Comparison of ENCODE assay signal across 9 cellular contexts in genomic region chr15:38069506-38069905, GRCh38.
DNase-seq lines count a peak whose midpoint lies in the region; ATAC-seq and TF ChIP-seq lines count a peak whose summit lies in the region.
"Had no signal": no experiment of that assay in that cellular context is flagged by ENCODE, and none has a peak within 500 bp of the region (broad histone marks: within the 10 kb centered on the region; RNA-seq: fewer than 3 reads in every experiment).

No MANE protein-coding gene starts in this region.

- POLR2A ChIA-PET in CD8-positive, alpha-beta memory T cell (lab: Charles Lee): no interaction called here

- peak overlapping the region in 4 of 8 donors; percentile 18 to 73 (median 46) for H3K27ac Mint-ChIP-seq in CD8-positive, alpha-beta memory T cell

- no peak for DNase-seq in CD8-positive, alpha-beta memory T cell
- DNase-seq in LHCN-M2 (ENCODE audit: low read depth) (peak; percentile 88), cardiac fibroblast (ENCODE audit: low read depth in 2 of 2) (peak; percentile 86 to 95), mesendoderm (no peak), vagina (ENCODE audit: extremely low spot score in 2 of 2) (no peak), WERI-Rb-1 (no peak)
- DNase-seq in activated CD4-positive, alpha-beta T cell treated with anti-CD3 and anti-CD28 coated beads, Interleukin-2, amount 50 U/mL, for 4 hours: no peak
- DNase-seq: naive B cell had no signal

- H3K4ac ChIP-seq in mesendoderm (ENCODE audit: low read depth, low read length): peak overlapping the region; percentile 16

- H2BK5ac ChIP-seq in mesendoderm (ENCODE audit: low read length): no peak overlapping the region

- CTCF ChIA-PET in CD8-positive, alpha-beta memory T cell (lab: Charles Lee): no interaction called here

- no peak overlapping the region for H3K23ac ChIP-seq in mesendoderm (ENCODE audit: low read length)

- H3K27ac ChIP-seq in CD8-positive, alpha-beta memory T cell (ENCODE audit: low read depth, low read length): no peak overlapping the region
- no peak overlapping the region for H3K27ac ChIP-seq in mesendoderm (ENCODE audit: low read depth, low read length)
- H3K27ac ChIP-seq in vagina: peak overlapping the region; percentile 70
- H3K27ac ChIP-seq in WERI-Rb-1: no peak overlapping the region

- peaks cover 0 to 2% (median 0%) of the 10 kb centered on the region in 5 donors for H3K9me3 Mint-ChIP-seq in CD8-positive, alpha-beta memory T cell
- H3K9me3 Mint-ChIP-seq: naive B cell had no signal

- ATAC-seq in HG03571 (IDR thresholded peaks at IDR 0.05; ENCODE audit: unreplicated experiment): no peak

- H4K5ac ChIP-seq in mesendoderm (ENCODE audit: low read length): no peak overlapping the region

- H2BK15ac ChIP-seq in mesendoderm (replicated peaks; ENCODE audit: low read depth): no peak overlapping the region

- no peak overlapping the region for H4K8ac ChIP-seq in mesendoderm (ENCODE audit: low read depth, low read length)

- H3K4me1 ChIP-seq in CD8-positive, alpha-beta memory T cell (ENCODE audit: insufficient read depth, low read length): no peaks in the 10 kb centered on the region
- H3K4me1 ChIP-seq in mesendoderm (ENCODE audit: control insufficient read depth, low read depth, low read length) (peaks cover 4% of the 10 kb centered on the region), vagina (peaks cover 57% of the 10 kb centered on the region)

- no peak overlapping the region for H3K4me2 ChIP-seq in mesendoderm (ENCODE audit: low read length)

- no peaks in the 10 kb centered on the region for H3K79me2 ChIP-seq in mesendoderm (ENCODE audit: control insufficient read depth, insufficient read depth, low read length)

- no peak overlapping the region for H3K56ac ChIP-seq in mesendoderm (ENCODE audit: low read length)

- no CpG with 5 or more reads among the region's 1 CpG for WGBS in mesendoderm (ENCODE audit: extremely low coverage, insufficient coverage, low lambda C conversion rate)

- H3K36me3 Mint-ChIP-seq in CD8-positive, alpha-beta memory T cell: no peaks in the 10 kb centered on the region
- H3K36me3 Mint-ChIP-seq: naive B cell had no signal

- no peak overlapping the region for H2BK120ac ChIP-seq in mesendoderm (ENCODE audit: low read depth, low read length)

- peaks cover 12 to 48% of the 10 kb centered on the region in 2 donors for H3K27me3 Mint-ChIP-seq in CD8-positive, alpha-beta memory T cell

- H3K27me3 ChIP-seq in CD8-positive, alpha-beta memory T cell (ENCODE audit: insufficient read depth, low read length, poor library complexity, severe bottlenecking): peaks cover 4% of the 10 kb centered on the region
- H3K27me3 ChIP-seq in mesendoderm (ENCODE audit: insufficient read depth, low read length, poor library complexity) (no peaks in the 10 kb centered on the region), vagina (no peaks in the 10 kb centered on the region), WERI-Rb-1 (ENCODE audit: insufficient read depth, low read depth, severe bottlenecking) (peaks cover 33% of the 10 kb centered on the region)

- no peaks in the 10 kb centered on the region for H3K9me3 ChIP-seq in CD8-positive, alpha-beta memory T cell (ENCODE audit: low read length)
- no peaks in the 10 kb centered on the region for H3K9me3 ChIP-seq in vagina
- H3K9me3 ChIP-seq in WERI-Rb-1 (ENCODE audit: severe bottlenecking): no peaks in the 10 kb centered on the region

- no peak overlapping the region for H3K9ac ChIP-seq in mesendoderm (ENCODE audit: low read length)

- no peak for TF ChIP-seq POLR2A in vagina (IDR thresholded peaks at IDR 0.05)

- H3K18ac ChIP-seq in mesendoderm (ENCODE audit: low read length): peak overlapping the region; percentile 14

- H3K4me3 Mint-ChIP-seq in CD8-positive, alpha-beta memory T cell: peak overlapping the region in 5 of 7 donors; percentile 36 to 73 (median 45)

- intact Hi-C loops in vagina (cut with DNase I): no loop called here

- H3K4me3 ChIP-seq in CD8-positive, alpha-beta memory T cell (ENCODE audit: low read length): no peak overlapping the region
- H3K4me3 ChIP-seq in cardiac fibroblast (replicated peaks in 1 of 2; ENCODE audit: low read depth in 2 of 2, low read length in 2 of 2): peak overlapping the region in 1 of 2 donors; percentile 43
- H3K4me3 ChIP-seq in mesendoderm (ENCODE audit: low read length): no peak overlapping the region
- H3K4me3 ChIP-seq in vagina: peak overlapping the region; percentile 22 to 24
- H3K4me3 ChIP-seq in WERI-Rb-1 (ENCODE audit: low read depth, low read length): no peak overlapping the region

- H2AK5ac ChIP-seq in mesendoderm (ENCODE audit: low read length): no peak overlapping the region

- H3K36me3 ChIP-seq in CD8-positive, alpha-beta memory T cell (ENCODE audit: insufficient read depth, low read length): no peaks in the 10 kb centered on the region
- H3K36me3 ChIP-seq in mesendoderm (ENCODE audit: control insufficient read depth, insufficient read depth, low read length) (no peaks in the 10 kb centered on the region), vagina (no peaks in the 10 kb centered on the region), WERI-Rb-1 (no peaks in the 10 kb centered on the region)

- TF ChIP-seq CTCF in cardiac fibroblast (IDR thresholded peaks at IDR 0.05; ENCODE audit: low read depth, low read length): no peak
- TF ChIP-seq CTCF in vagina (IDR thresholded peaks at IDR 0.05): no peak
- TF ChIP-seq CTCF in WERI-Rb-1 (IDR thresholded peaks at IDR 0.05; ENCODE audit: low read depth, low read length): no peak

- H3K4me1 Mint-ChIP-seq in CD8-positive, alpha-beta memory T cell: peaks cover 21 to 34% (median 27%) of the 10 kb centered on the region in 3 donors

- H3K79me1 ChIP-seq in mesendoderm (ENCODE audit: low read length): no peaks in the 10 kb centered on the region

Comparison
In these comparisons a context has a peak if more than half of its experiments do, and no peak if none do; other contexts are left out.
1. DNase-seq: peak in LHCN-M2 (single experiment) and cardiac fibroblast (2 of 2); none in CD8-positive, alpha-beta memory T cell (0 of 5), mesendoderm (single experiment), vagina (0 of 2), activated CD4-positive, alpha-beta T cell treated with anti-CD3 and anti-CD28 coated beads, Interleukin-2, amount 50 U/mL, for 4 hours (0 of 2) and WERI-Rb-1 (single experiment).
2. H3K4me3 ChIP-seq: peak in vagina (2 of 2); none in CD8-positive, alpha-beta memory T cell (single experiment), mesendoderm (single experiment) and WERI-Rb-1 (single experiment).